Comparison of ENCODE assay signal across 10 cellular contexts in genomic region chr9:14438232-14438966, GRCh38.
A peak's percentile ranks its signal among the peaks of the same experiment; 100 is the strongest.
DNase-seq lines count a peak whose midpoint lies in the region; TF ChIP-seq lines count a peak whose summit lies in the region.
"Had no signal": no experiment of that assay in that cellular context is flagged by ENCODE, and none has a peak within 500 bp of the region (broad histone marks: within the 10 kb centered on the region; RNA-seq: fewer than 3 reads in every experiment).

No MANE protein-coding gene starts in this region.

- peaks cover 50% of the 10 kb centered on the region for H3K4me1 Mint-ChIP-seq in mesothelial cell of epicardium
- H3K4me1 Mint-ChIP-seq: CD8-positive, alpha-beta memory T cell had no signal

- DNase-seq in EL: peak; percentile 53
- peak; percentile 71 for DNase-seq in M059J (ENCODE audit: low read depth)
- DNase-seq in mesothelial cell of epicardium (ENCODE audit: low spot score in 2 of 2, unreplicated experiment in 2 of 2): no peak
- no peak for DNase-seq in AG08396 (ENCODE audit: low spot score)
- DNase-seq in midbrain (lab: John Stamatoyannopoulos, UW): no peak
- no peak for DNase-seq in NCI-H1105 (lab: John Stamatoyannopoulos, UW)
- DNase-seq: CD8-positive, alpha-beta memory T cell; Kasumi-1; NCI-H226 had no signal

- no peaks in the 10 kb centered on the region for H3K36me3 Mint-ChIP-seq in mesothelial cell of epicardium
- H3K36me3 Mint-ChIP-seq: CD8-positive, alpha-beta memory T cell had no signal

- H3K27ac ChIP-seq in VCaP: peak overlapping the region; percentile 90

- TF ChIP-seq CTCF in VCaP (conservative IDR thresholded peaks at IDR 0.05) (no peak), mesothelial cell of epicardium (IDR thresholded peaks at IDR 0.05; ENCODE audit: unreplicated experiment) (no peak)

- no peak overlapping the region for H3K4me3 Mint-ChIP-seq in mesothelial cell of epicardium
- H3K4me3 Mint-ChIP-seq: CD8-positive, alpha-beta memory T cell had no signal

- no peaks in the 10 kb centered on the region for H3K9me3 Mint-ChIP-seq in mesothelial cell of epicardium

- peak overlapping the region; percentile 73 for H3K27ac Mint-ChIP-seq in mesothelial cell of epicardium
- H3K27ac Mint-ChIP-seq: CD8-positive, alpha-beta memory T cell had no signal

- no peaks in the 10 kb centered on the region for H3K27me3 Mint-ChIP-seq in mesothelial cell of epicardium (ENCODE audit: low read depth)
- H3K27me3 Mint-ChIP-seq: CD8-positive, alpha-beta memory T cell had no signal

Comparison
In these comparisons a context has a peak if more than half of its experiments do, and no peak if none do; other contexts are left out.
1. DNase-seq: peak in EL (single experiment) and M059J (single experiment); none in mesothelial cell of epicardium (0 of 2), AG08396 (single experiment), midbrain (single experiment) and NCI-H1105 (single experiment).